Comparison of ENCODE assay signal across 17 cellular contexts in genomic region chr4:3466691-3467600, GRCh38. TPM values are rescaled to one million over a fixed set of nuclear protein-coding genes. Genes with fewer than 3 reads are reported as not detected.
"Had no signal": no experiment of that assay in that cellular context is flagged by ENCODE, and none has a peak within 500 bp of the region (broad histone marks: within the 10 kb centered on the region; RNA-seq: fewer than 3 reads in every experiment).

No MANE protein-coding gene starts in this region.

- H3K36me3 ChIP-seq: esophagus muscularis mucosa, prostate gland, thoracic aorta had no signal

- H3K27me3 Mint-ChIP-seq: activated naive CD8-positive, alpha-beta T cell had no signal

- DNase-seq: activated CD4-positive, alpha-beta memory T cell treated with anti-CD3 and anti-CD28 coated beads, Interleukin-2, amount 10 ng/mL, durations not matched to agents 7 days and 5 days; activated gamma-delta T cell; activated T-cell treated with anti-CD3 and anti-CD28 coated beads, Interleukin-2, amount 50 U/mL, for 48 hours; anterior cingulate cortex; dorsolateral prefrontal cortex; foreskin fibroblast; naive B cell; nucleus accumbens; stimulated activated CD4-positive, alpha-beta T cell treated with anti-CD3 and anti-CD28 coated beads, Interleukin-15, amount 100 ng/mL, for 24 hours; stimulated activated CD4-positive, alpha-beta T cell treated with anti-CD3 and anti-CD28 coated beads, Interleukin-4, amount 100 ng/mL, for 24 hours; stimulated activated naive CD8-positive, alpha-beta T cell treated with anti-CD3 and anti-CD28 coated beads, Interleukin-15, amount 100 ng/mL, for 72 hours had no signal

- H3K9me3 Mint-ChIP-seq: activated CD4-positive, alpha-beta memory T cell treated with anti-CD3 and anti-CD28 coated beads, Interleukin-2, amount 10 ng/mL, durations not matched to agents 7 days and 5 days; mesothelial cell of epicardium; naive B cell; stimulated activated naive CD8-positive, alpha-beta T cell treated with anti-CD3 and anti-CD28 coated beads, Interleukin-15, amount 100 ng/mL, for 72 hours had no signal

- H3K27ac ChIP-seq: dorsolateral prefrontal cortex, esophagus muscularis mucosa, prostate gland, thoracic aorta had no signal

- H3K4me1 Mint-ChIP-seq: activated CD4-positive, alpha-beta memory T cell treated with anti-CD3 and anti-CD28 coated beads, Interleukin-2, amount 10 ng/mL, durations not matched to agents 7 days and 5 days had no signal

- H3K9me3 ChIP-seq: esophagus muscularis mucosa, prostate gland, thoracic aorta had no signal

- ATAC-seq: stimulated activated naive CD8-positive, alpha-beta T cell treated with anti-CD3 and anti-CD28 coated beads, Interleukin-15, amount 100 ng/mL, for 72 hours had no signal

- H3K4me3 ChIP-seq: dorsolateral prefrontal cortex, esophagus muscularis mucosa, prostate gland, thoracic aorta had no signal

- H3K36me3 Mint-ChIP-seq: activated naive CD8-positive, alpha-beta T cell; mesothelial cell of epicardium; naive B cell had no signal

- H3K4me3 Mint-ChIP-seq: activated CD4-positive, alpha-beta memory T cell treated with anti-CD3 and anti-CD28 coated beads, Interleukin-2, amount 10 ng/mL, durations not matched to agents 7 days and 5 days; activated naive CD8-positive, alpha-beta T cell; mesothelial cell of epicardium; naive B cell; stimulated activated naive CD8-positive, alpha-beta T cell treated with anti-CD3 and anti-CD28 coated beads, Interleukin-15, amount 100 ng/mL, for 72 hours had no signal

- H3K27ac Mint-ChIP-seq: activated CD4-positive, alpha-beta memory T cell treated with anti-CD3 and anti-CD28 coated beads, Interleukin-2, amount 10 ng/mL, durations not matched to agents 7 days and 5 days; activated naive CD8-positive, alpha-beta T cell; mesothelial cell of epicardium; naive B cell; stimulated activated naive CD8-positive, alpha-beta T cell treated with anti-CD3 and anti-CD28 coated beads, Interleukin-15, amount 100 ng/mL, for 72 hours had no signal

RNA-seq across cellular contexts. Expression of gene DOK7, which starts 3.8 kb away (rescaled TPM):
- total RNA-seq: activated CD4-positive, alpha-beta memory T cell treated with anti-CD3 and anti-CD28 coated beads, Interleukin-2, amount 10 ng/mL, durations not matched to agents 7 days and 5 days had no signal

RNA-seq across cellular contexts. Expression of gene HGFAC, which starts 25.2 kb away (rescaled TPM):
- total RNA-seq: activated CD4-positive, alpha-beta memory T cell treated with anti-CD3 and anti-CD28 coated beads, Interleukin-2, amount 10 ng/mL, durations not matched to agents 7 days and 5 days had no signal
- polyA plus RNA-seq: keratinocyte had no signal
